In the genomic region with DNA sequence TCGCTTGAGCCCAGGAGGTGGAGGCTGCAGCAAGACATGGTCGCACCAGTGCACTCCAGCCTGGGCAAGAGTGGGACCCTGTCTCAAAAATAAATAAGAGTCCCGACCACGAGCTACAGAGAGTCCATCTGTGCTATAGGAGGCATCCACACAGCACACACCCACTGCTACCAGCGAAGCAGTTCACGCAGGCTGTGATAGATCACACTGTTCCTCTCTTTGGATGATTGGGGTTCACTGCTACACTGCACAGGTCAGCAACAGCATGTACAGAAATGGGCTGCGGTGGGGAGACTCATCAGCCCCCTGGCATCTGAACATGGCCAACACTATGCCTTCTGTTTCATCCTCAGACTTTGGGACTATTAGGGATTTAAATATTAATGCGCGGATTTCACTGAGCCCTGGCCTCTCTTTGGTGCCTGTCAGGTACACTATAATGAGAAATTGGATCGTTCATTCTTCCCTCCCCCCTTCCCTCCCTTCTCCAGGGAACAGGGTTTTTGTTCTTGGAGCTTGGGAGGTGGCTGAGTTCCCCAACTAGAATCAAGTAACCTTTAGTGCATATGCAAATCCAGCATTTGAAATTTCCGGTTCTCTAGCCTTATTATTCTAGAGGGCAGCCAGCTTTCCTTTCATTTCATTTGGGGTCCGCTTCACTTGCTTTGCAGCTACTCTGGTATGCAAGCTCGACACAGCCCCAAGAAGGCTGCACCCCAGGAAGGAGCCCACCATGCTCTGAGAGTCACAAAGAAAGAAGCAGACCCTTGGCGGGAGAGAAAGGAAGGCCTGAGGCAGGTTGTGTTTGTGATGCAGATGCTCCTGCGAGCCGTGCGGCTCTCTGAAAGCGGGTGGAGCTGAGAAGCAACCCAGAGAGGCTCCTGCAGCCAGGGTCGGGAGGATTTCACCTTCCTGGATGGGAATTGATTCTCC, we compare ENCODE assay signal across 20 cellular contexts. TPM values are rescaled to one million over a fixed set of nuclear protein-coding genes. Genes with fewer than 3 reads are reported as not detected.
DNase-seq lines count a peak whose midpoint lies in the region; ATAC-seq and TF ChIP-seq lines count a peak whose summit lies in the region.
"Had no signal": no experiment of that assay in that cellular context is flagged by ENCODE, and none has a peak within 500 bp of the region (broad histone marks: within the 10 kb centered on the region; RNA-seq: fewer than 3 reads in every experiment).

No MANE protein-coding gene starts in this region.

- H3K4me2 ChIP-seq in OCI-LY1 (ENCODE audit: low read length): peak overlapping the region; percentile 55

- peak; percentile 10 for TF ChIP-seq POLR2A in GM19193 (IDR thresholded peaks at IDR 0.05; ENCODE audit: extremely low read depth, insufficient read depth, insufficient read length)

- peaks cover 17% of the 10 kb centered on the region for H3K4me1 ChIP-seq in OCI-LY1 (ENCODE audit: insufficient read depth, low read length, severe bottlenecking)
- peaks cover 32% of the 10 kb centered on the region for H3K4me1 ChIP-seq in iPS-18a (ENCODE audit: control insufficient read depth, low read depth, low read length)
- H3K4me1 ChIP-seq: SJCRH30 had no signal

- no peaks in the 10 kb centered on the region for H3K9me2 ChIP-seq in OCI-LY1 (ENCODE audit: low read depth, low read length)

- H3K4me1 Mint-ChIP-seq in progenitor cell of endocrine pancreas (ENCODE audit: low read depth) (peaks cover 3% of the 10 kb centered on the region), HFFc6 (ENCODE audit: low read depth) (peaks cover 13% of the 10 kb centered on the region)

- no peaks in the 10 kb centered on the region for H4K20me1 ChIP-seq in OCI-LY1 (ENCODE audit: insufficient read depth, low read length)

- H3K4me3 ChIP-seq in OCI-LY1 (ENCODE audit: low read depth, low read length, poor library complexity, severe bottlenecking) (peak overlapping the region; percentile 23), iPS-18a (ENCODE audit: low read length) (peak overlapping the region; percentile 23)
- H3K4me3 ChIP-seq: mucosa of descending colon, SJCRH30, thoracic aorta had no signal

- ATAC-seq in GM19397 (IDR thresholded peaks at IDR 0.05; ENCODE audit: unreplicated experiment): no peak
- ATAC-seq: mucosa of descending colon had no signal

- peaks cover 11% of the 10 kb centered on the region for H3K36me3 Mint-ChIP-seq in progenitor cell of endocrine pancreas (ENCODE audit: insufficient read depth)
- H3K36me3 Mint-ChIP-seq in HFFc6 (ENCODE audit: low read depth): peaks cover 38% of the 10 kb centered on the region

- H3K27ac Mint-ChIP-seq in progenitor cell of endocrine pancreas (peak overlapping the region; percentile 17), HFFc6 (no peak overlapping the region)

- H3K27me3 ChIP-seq in OCI-LY1 (ENCODE audit: insufficient read depth, low read length) (no peaks in the 10 kb centered on the region), iPS-18a (ENCODE audit: control insufficient read depth, insufficient read depth, low read length) (no peaks in the 10 kb centered on the region)
- H3K27me3 ChIP-seq: SJCRH30 had no signal

- no peaks in the 10 kb centered on the region for H3K9me3 ChIP-seq in OCI-LY1 (ENCODE audit: low read length)
- no peaks in the 10 kb centered on the region for H3K9me3 ChIP-seq in iPS-18a (ENCODE audit: control insufficient read depth, low read depth, low read length)
- H3K9me3 ChIP-seq: mucosa of descending colon, SJCRH30, thoracic aorta had no signal

- H3K9me3 Mint-ChIP-seq in progenitor cell of endocrine pancreas (ENCODE audit: low read depth) (no peaks in the 10 kb centered on the region), HFFc6 (no peaks in the 10 kb centered on the region)
- H3K9me3 Mint-ChIP-seq: activated naive CD8-positive, alpha-beta T cell treated with anti-CD3 and anti-CD28 coated beads, Interleukin-2, amount 50 U/mL, for 24 hours had no signal

- H3F3A ChIP-seq in OCI-LY1 (ENCODE audit: insufficient read depth, low read length): no peaks in the 10 kb centered on the region

- H2AFZ ChIP-seq in OCI-LY1 (ENCODE audit: low read length): no peak overlapping the region

- H3K9ac ChIP-seq in OCI-LY1 (ENCODE audit: low read length) (peak overlapping the region; percentile 43; the same call in 1 of the 2 replicates), iPS-18a (ENCODE audit: low read length) (peak overlapping the region; percentile 80)

- peaks cover 51% of the 10 kb centered on the region for H3K36me3 ChIP-seq in OCI-LY1 (ENCODE audit: insufficient read depth, low read length)
- H3K36me3 ChIP-seq in iPS-18a (ENCODE audit: control insufficient read depth, low read depth, low read length): peaks cover 13% of the 10 kb centered on the region

- DNase-seq in progenitor cell of endocrine pancreas (ENCODE audit: low spot score, unreplicated experiment) (no peak), SIG-M5 (lab: John Stamatoyannopoulos, UW) (no peak), HFFc6 (no peak)
- no peak for DNase-seq in stimulated activated naive CD4-positive, alpha-beta T cell (lab: John Stamatoyannopoulos, UW)
- DNase-seq: activated CD4-positive, CD25-positive, alpha-beta regulatory T cell; activated naive CD8-positive, alpha-beta T cell treated with anti-CD3 and anti-CD28 coated beads, Interleukin-2, amount 50 U/mL, for 24 hours; mucosa of descending colon; NCI-H187 treated with DMSO at 0.1 percent for 48 hours; NCI-H510A; SJCRH30; T-helper 2 cell had no signal

- no peak overlapping the region for H3K4me3 Mint-ChIP-seq in progenitor cell of endocrine pancreas (ENCODE audit: low read depth)
- H3K4me3 Mint-ChIP-seq in HFFc6: no peak overlapping the region
- H3K4me3 Mint-ChIP-seq: activated naive CD8-positive, alpha-beta T cell treated with anti-CD3 and anti-CD28 coated beads, Interleukin-2, amount 50 U/mL, for 24 hours had no signal

- no peaks in the 10 kb centered on the region for H3K27me3 Mint-ChIP-seq in progenitor cell of endocrine pancreas
- peaks cover 2% of the 10 kb centered on the region; the same call in 1 of the 2 replicates for H3K27me3 Mint-ChIP-seq in HFFc6 (ENCODE audit: insufficient read depth)
- H3K27me3 Mint-ChIP-seq: activated naive CD8-positive, alpha-beta T cell treated with anti-CD3 and anti-CD28 coated beads, Interleukin-2, amount 50 U/mL, for 24 hours had no signal

- H3K27ac ChIP-seq in OCI-LY1 (ENCODE audit: low read depth, low read length, poor library complexity, severe bottlenecking) (peak overlapping the region; percentile 75), iPS-18a (ENCODE audit: low read length) (peak overlapping the region; percentile 89)
- H3K27ac ChIP-seq: SJCRH30, thoracic aorta had no signal

- TF ChIP-seq CTCF in OCI-LY1 (IDR thresholded peaks at IDR 0.05; ENCODE audit: low read length) (no peak), progenitor cell of endocrine pancreas (IDR thresholded peaks at IDR 0.05; ENCODE audit: unreplicated experiment) (no peak), HFFc6 (IDR thresholded peaks at IDR 0.05) (no peak)

- no peaks in the 10 kb centered on the region for H3K79me2 ChIP-seq in OCI-LY1 (ENCODE audit: insufficient read depth, low read length)

RNA-seq across cellular contexts. Expression of a gene that starts 34.1 kb away (rescaled TPM):
- 26.5 and 30.3 TPM in 2 replicates for total RNA-seq in progenitor cell of endocrine pancreas
- 10 to 100 TPM; 38.9 to 48.5 (median 44.3) TPM for total RNA-seq in HFFc6 (2021; fragmentation: NEBNext Ultra II Directional; extraction: Animal tissue kit (Norgen Biotek cat#: 25700))

RNA-seq across cellular contexts. Expression of a gene that starts 34.3 kb away (rescaled TPM):
- total RNA-seq in progenitor cell of endocrine pancreas: 10.8 and 11.1 TPM in 2 replicates
- 1 to 10 TPM; 5.2 to 9.1 (median 6.9) TPM for total RNA-seq in HFFc6 (2021; fragmentation: NEBNext Ultra II Directional; extraction: Animal tissue kit (Norgen Biotek cat#: 25700))

RNA-seq across cellular contexts. Expression of a gene that starts 37.1 kb away (rescaled TPM):
- 117 and 122 TPM in 2 replicates for total RNA-seq in progenitor cell of endocrine pancreas
- 100 to 1,000 TPM in 3 of 6 experiments, 10 to 100 TPM in 3; 91.4 to 114 (median 97.9) TPM for total RNA-seq in HFFc6 (2021; fragmentation: NEBNext Ultra II Directional; extraction: Animal tissue kit (Norgen Biotek cat#: 25700))

RNA-seq across cellular contexts. Expression of a gene that starts 50.4 kb away (rescaled TPM):
- total RNA-seq in progenitor cell of endocrine pancreas: not detected in 2 replicates
- not detected for total RNA-seq in HFFc6 (2021; fragmentation: NEBNext Ultra II Directional; extraction: Animal tissue kit (Norgen Biotek cat#: 25700))
- total RNA-seq: bronchial epithelial cell, MCF 10A, mucosa of descending colon, OCI-LY7, osteocyte, SJCRH30, thoracic aorta had no signal
